ENCODE assay signal across 13 cellular contexts in genomic region chr5:132059043-132059695, GRCh38. TPM values are rescaled to one million over a fixed set of nuclear protein-coding genes. Genes with fewer than 3 reads are reported as not detected.
A peak's percentile ranks its signal among the peaks of the same experiment; 100 is the strongest.
DNase-seq lines count a peak whose midpoint lies in the region; ATAC-seq and TF ChIP-seq lines count a peak whose summit lies in the region.
"Had no signal": no experiment of that assay in that cellular context is flagged by ENCODE, and none has a peak within 500 bp of the region (broad histone marks: within the 10 kb centered on the region; RNA-seq: fewer than 3 reads in every experiment).

No MANE protein-coding gene starts in this region.

- intact Hi-C loops in MCF 10A (cut with micrococcal nuclease), result no loop called here

- no peak overlapping the region for H2AFZ ChIP-seq in MM.1S (ENCODE audit: low read length)

- H4K20me1 ChIP-seq in MM.1S (ENCODE audit: insufficient read depth, low read length), result no peaks in the 10 kb centered on the region

- peak; percentile 26 for DNase-seq in Jurkat, Clone E6-1 (ENCODE audit: low read depth, low spot score)
- DNase-seq in activated CD8-positive, alpha-beta T cell treated with anti-CD3 and anti-CD28 coated beads, Interleukin-2, amount 10 ng/mL, durations not matched to agents 7 days and 5 days, result peak; percentile 61
- peak in 2 of 3 experiments; percentile 41 to 55 for DNase-seq in effector memory CD8-positive, alpha-beta T cell
- DNase-seq in stimulated activated effector memory CD8-positive, alpha-beta T cell treated with anti-CD3 and anti-CD28 coated beads, Interleukin-12 subunit alpha, Interleukin-12 subunit beta, amount 100 ng/mL, for 72 hours (ENCODE audit: low spot score in 2 of 2), result peak in 1 of 2 donors; percentile 49
- DNase-seq in MM.1S, result no peak
- no peak for DNase-seq in MCF 10A (ENCODE audit: unreplicated experiment)
- DNase-seq: DMS153, NCI-H2171 treated with DMSO at 0.1 percent for 48 hours had no signal

- peak; percentile 34 for ATAC-seq in activated CD8-positive, alpha-beta T cell treated with anti-CD3 and anti-CD28 coated beads, Interleukin-2, amount 10 ng/mL, durations not matched to agents 7 days and 5 days
- peak; percentile 51 for ATAC-seq in effector memory CD8-positive, alpha-beta T cell (replicated peaks)
- ATAC-seq in stimulated activated effector memory CD8-positive, alpha-beta T cell treated with anti-CD3 and anti-CD28 coated beads, Interleukin-12 subunit alpha, Interleukin-12 subunit beta, amount 100 ng/mL, for 72 hours, result peak; percentile 40
- no peak for ATAC-seq in stimulated activated memory B cell treated with anti-CD40 and anti-IgM and Interleukin-4, amounts not matched to agents 10 μg/mL and 1 μg/mL and 100 μg/mL, for 72 hours
- ATAC-seq: Panc1 had no signal

- H3K27me3 Mint-ChIP-seq in activated CD8-positive, alpha-beta T cell treated with anti-CD3 and anti-CD28 coated beads, Interleukin-2, amount 10 ng/mL, durations not matched to agents 7 days and 5 days (ENCODE audit: low read depth), result peaks cover 2% of the 10 kb centered on the region
- no peaks in the 10 kb centered on the region for H3K27me3 Mint-ChIP-seq in effector memory CD8-positive, alpha-beta T cell
- H3K27me3 Mint-ChIP-seq in MCF 10A (ENCODE audit: insufficient read depth, unreplicated experiment), result no peaks in the 10 kb centered on the region
- H3K27me3 Mint-ChIP-seq in stimulated activated memory B cell treated with anti-CD40 and anti-IgM and Interleukin-4, amounts not matched to agents 10 μg/mL and 1 μg/mL and 100 μg/mL, for 72 hours, result peaks cover 16% of the 10 kb centered on the region

- no peak overlapping the region for H3K27ac ChIP-seq in MM.1S (ENCODE audit: low read length)
- H3K27ac ChIP-seq: esophagus muscularis mucosa had no signal

- no peaks in the 10 kb centered on the region for H3K9me2 ChIP-seq in MM.1S (replicated peaks; ENCODE audit: insufficient read depth, low read length)

- TF ChIP-seq CTCF in MM.1S (IDR thresholded peaks at IDR 0.05; ENCODE audit: low read length) (no peak), MCF 10A (IDR thresholded peaks at IDR 0.05; ENCODE audit: unreplicated experiment) (no peak)

- no peaks in the 10 kb centered on the region for H3K79me2 ChIP-seq in MM.1S (ENCODE audit: low read length)

- peaks cover 83% of the 10 kb centered on the region for H3K4me1 Mint-ChIP-seq in activated CD8-positive, alpha-beta T cell treated with anti-CD3 and anti-CD28 coated beads, Interleukin-2, amount 10 ng/mL, durations not matched to agents 7 days and 5 days (ENCODE audit: low read depth)
- H3K4me1 Mint-ChIP-seq in effector memory CD8-positive, alpha-beta T cell (ENCODE audit: low read depth in 2 of 2), result peaks cover 22 to 61% of the 10 kb centered on the region in 2 donors
- peaks cover 73% of the 10 kb centered on the region for H3K4me1 Mint-ChIP-seq in stimulated activated effector memory CD8-positive, alpha-beta T cell treated with anti-CD3 and anti-CD28 coated beads, Interleukin-12 subunit alpha, Interleukin-12 subunit beta, amount 100 ng/mL, for 72 hours
- H3K4me1 Mint-ChIP-seq in MCF 10A (ENCODE audit: insufficient read depth, unreplicated experiment), result no peaks in the 10 kb centered on the region
- peaks cover 15% of the 10 kb centered on the region for H3K4me1 Mint-ChIP-seq in stimulated activated memory B cell treated with anti-CD40 and anti-IgM and Interleukin-4, amounts not matched to agents 10 μg/mL and 1 μg/mL and 100 μg/mL, for 72 hours
- H3K4me1 Mint-ChIP-seq: nephron had no signal

- BruUV-seq in MCF 10A (replicated peaks; lab: Mats Ljungman, UMichigan), result no TSS peak

- H3K27ac Mint-ChIP-seq in activated CD8-positive, alpha-beta T cell treated with anti-CD3 and anti-CD28 coated beads, Interleukin-2, amount 10 ng/mL, durations not matched to agents 7 days and 5 days, result peak overlapping the region; percentile 72
- H3K27ac Mint-ChIP-seq in effector memory CD8-positive, alpha-beta T cell, result peak overlapping the region; percentile 9 to 80
- H3K27ac Mint-ChIP-seq in stimulated activated effector memory CD8-positive, alpha-beta T cell treated with anti-CD3 and anti-CD28 coated beads, Interleukin-12 subunit alpha, Interleukin-12 subunit beta, amount 100 ng/mL, for 72 hours, result peak overlapping the region; percentile 58
- H3K27ac Mint-ChIP-seq in MCF 10A (ENCODE audit: low read depth, unreplicated experiment), result no peak overlapping the region
- no peak overlapping the region for H3K27ac Mint-ChIP-seq in stimulated activated memory B cell treated with anti-CD40 and anti-IgM and Interleukin-4, amounts not matched to agents 10 μg/mL and 1 μg/mL and 100 μg/mL, for 72 hours
- H3K27ac Mint-ChIP-seq: IgD-negative memory B cell, nephron had no signal

- no peak overlapping the region for H3K9ac ChIP-seq in MM.1S (ENCODE audit: low read length)

- H3K36me3 ChIP-seq in MM.1S (replicated peaks; ENCODE audit: insufficient read depth, low read length), result no peaks in the 10 kb centered on the region
- H3K36me3 ChIP-seq: esophagus muscularis mucosa had no signal

- no peaks in the 10 kb centered on the region for H3K9me3 Mint-ChIP-seq in activated CD8-positive, alpha-beta T cell treated with anti-CD3 and anti-CD28 coated beads, Interleukin-2, amount 10 ng/mL, durations not matched to agents 7 days and 5 days (ENCODE audit: insufficient read depth)
- no peaks in the 10 kb centered on the region for H3K9me3 Mint-ChIP-seq in effector memory CD8-positive, alpha-beta T cell
- H3K9me3 Mint-ChIP-seq in stimulated activated effector memory CD8-positive, alpha-beta T cell treated with anti-CD3 and anti-CD28 coated beads, Interleukin-12 subunit alpha, Interleukin-12 subunit beta, amount 100 ng/mL, for 72 hours, result no peaks in the 10 kb centered on the region
- H3K9me3 Mint-ChIP-seq in MCF 10A (ENCODE audit: unreplicated experiment), result no peaks in the 10 kb centered on the region
- H3K9me3 Mint-ChIP-seq in stimulated activated memory B cell treated with anti-CD40 and anti-IgM and Interleukin-4, amounts not matched to agents 10 μg/mL and 1 μg/mL and 100 μg/mL, for 72 hours, result no peaks in the 10 kb centered on the region
- H3K9me3 Mint-ChIP-seq: IgD-negative memory B cell, nephron had no signal

- H3K27me3 ChIP-seq in MM.1S (replicated peaks; ENCODE audit: insufficient read depth, low read length), result no peaks in the 10 kb centered on the region
- H3K27me3 ChIP-seq: esophagus muscularis mucosa had no signal

- no peak overlapping the region for H3K4me3 Mint-ChIP-seq in activated CD8-positive, alpha-beta T cell treated with anti-CD3 and anti-CD28 coated beads, Interleukin-2, amount 10 ng/mL, durations not matched to agents 7 days and 5 days
- H3K4me3 Mint-ChIP-seq in effector memory CD8-positive, alpha-beta T cell, result peak overlapping the region in 1 of 2 donors; percentile 1
- no peak overlapping the region for H3K4me3 Mint-ChIP-seq in stimulated activated effector memory CD8-positive, alpha-beta T cell treated with anti-CD3 and anti-CD28 coated beads, Interleukin-12 subunit alpha, Interleukin-12 subunit beta, amount 100 ng/mL, for 72 hours
- no peak overlapping the region for H3K4me3 Mint-ChIP-seq in MCF 10A (ENCODE audit: unreplicated experiment)
- no peak overlapping the region for H3K4me3 Mint-ChIP-seq in stimulated activated memory B cell treated with anti-CD40 and anti-IgM and Interleukin-4, amounts not matched to agents 10 μg/mL and 1 μg/mL and 100 μg/mL, for 72 hours
- H3K4me3 Mint-ChIP-seq: IgD-negative memory B cell, nephron had no signal

- H3K4me2 ChIP-seq in MM.1S (ENCODE audit: low read depth, low read length), result no peak overlapping the region

- no peak overlapping the region for H3K4me3 ChIP-seq in Jurkat, Clone E6-1 (ENCODE audit: low read length)
- no peak overlapping the region for H3K4me3 ChIP-seq in MM.1S (ENCODE audit: low read length)
- H3K4me3 ChIP-seq: esophagus muscularis mucosa had no signal

- H3K36me3 Mint-ChIP-seq in activated CD8-positive, alpha-beta T cell treated with anti-CD3 and anti-CD28 coated beads, Interleukin-2, amount 10 ng/mL, durations not matched to agents 7 days and 5 days (ENCODE audit: low read depth), result no peaks in the 10 kb centered on the region
- H3K36me3 Mint-ChIP-seq in effector memory CD8-positive, alpha-beta T cell (ENCODE audit: insufficient read depth), result peaks cover 22% of the 10 kb centered on the region
- H3K36me3 Mint-ChIP-seq in stimulated activated effector memory CD8-positive, alpha-beta T cell treated with anti-CD3 and anti-CD28 coated beads, Interleukin-12 subunit alpha, Interleukin-12 subunit beta, amount 100 ng/mL, for 72 hours, result peaks cover 18% of the 10 kb centered on the region
- no peaks in the 10 kb centered on the region for H3K36me3 Mint-ChIP-seq in MCF 10A (ENCODE audit: insufficient read depth, unreplicated experiment)
- H3K36me3 Mint-ChIP-seq in stimulated activated memory B cell treated with anti-CD40 and anti-IgM and Interleukin-4, amounts not matched to agents 10 μg/mL and 1 μg/mL and 100 μg/mL, for 72 hours, result no peaks in the 10 kb centered on the region
- H3K36me3 Mint-ChIP-seq: IgD-negative memory B cell had no signal

- H3F3A ChIP-seq in MM.1S (ENCODE audit: insufficient read depth, low read length), result no peaks in the 10 kb centered on the region

- no peaks in the 10 kb centered on the region; the same call in 1 of the 2 replicates for H3K4me1 ChIP-seq in MM.1S (ENCODE audit: low read length)
- H3K4me1 ChIP-seq: esophagus muscularis mucosa had no signal

- H3K9me3 ChIP-seq in MM.1S (replicated peaks; ENCODE audit: insufficient read depth, low read length), result no peaks in the 10 kb centered on the region
- H3K9me3 ChIP-seq: esophagus muscularis mucosa had no signal

- POLR2A ChIA-PET in activated CD8-positive, alpha-beta T cell treated with anti-CD3 and anti-CD28 coated beads, Interleukin-2, amount 10 ng/mL, durations not matched to agents 7 days and 5 days (lab: Charles Lee), result interaction anchor here (0.6 kb wide), 1 partner anchor 263 kb away, joined by 3 read pairs; no protein-coding TSS in a partner anchor
- POLR2A ChIA-PET in MCF 10A (lab: Yijun Ruan, JAX), result interaction anchor here (0.5 kb wide), 1 partner anchor 249 kb away, joined by 3 read pairs; no protein-coding TSS in a partner anchor

- CTCF ChIA-PET in activated CD8-positive, alpha-beta T cell treated with anti-CD3 and anti-CD28 coated beads, Interleukin-2, amount 10 ng/mL, durations not matched to agents 7 days and 5 days (lab: Charles Lee), result interaction anchor here (1.1 kb wide), 1 partner anchor 121 kb away, joined by 3 read pairs; no protein-coding TSS in a partner anchor
- CTCF ChIA-PET in MCF 10A (lab: Yijun Ruan, JAX), result interaction anchor here (0.5 to 1.1 kb wide), 5 partner anchors 29 to 761 kb away, joined by 3 to 4 read pairs (median 4); no protein-coding TSS in a partner anchor

RNA-seq across cellular contexts. Expression of gene IL3, which starts 1.3 kb away (rescaled TPM):
- not detected for polyA plus RNA-seq in Jurkat, Clone E6-1 (2012; ENCODE audit: insufficient read depth, insufficient read length)
- not detected for total RNA-seq in activated CD8-positive, alpha-beta T cell treated with anti-CD3 and anti-CD28 coated beads, Interleukin-2, amount 10 ng/mL, durations not matched to agents 7 days and 5 days
- total RNA-seq in MCF 10A (2022), result not detected in 2 replicates
- total RNA-seq: esophagus muscularis mucosa had no signal
- polyA plus RNA-seq: IgD-negative memory B cell had no signal

RNA-seq across cellular contexts. Expression of gene CSF2, which starts 14.4 kb away (rescaled TPM):
- not detected for polyA plus RNA-seq in Jurkat, Clone E6-1 (2012; ENCODE audit: insufficient read depth, insufficient read length)
- under 1 TPM; 0.55 to 0.61 TPM for total RNA-seq in activated CD8-positive, alpha-beta T cell treated with anti-CD3 and anti-CD28 coated beads, Interleukin-2, amount 10 ng/mL, durations not matched to agents 7 days and 5 days
- total RNA-seq in MCF 10A (2022), result not detected in 2 replicates
- total RNA-seq: esophagus muscularis mucosa had no signal
- polyA plus RNA-seq: IgD-negative memory B cell had no signal

RNA-seq across cellular contexts. Expression of gene ACSL6, which starts 47.7 kb away (rescaled TPM):
- 8.5 TPM for polyA plus RNA-seq in Jurkat, Clone E6-1 (2012; ENCODE audit: insufficient read depth, insufficient read length)
- total RNA-seq in activated CD8-positive, alpha-beta T cell treated with anti-CD3 and anti-CD28 coated beads, Interleukin-2, amount 10 ng/mL, durations not matched to agents 7 days and 5 days, result 10 to 100 TPM; 20.8 to 21.5 TPM
- total RNA-seq in MCF 10A (2022), result not detected in 2 replicates

Comparison
In these comparisons a context has a peak if more than half of its experiments do, and no peak if none do; other contexts are left out.
1. DNase-seq: peak in Jurkat, Clone E6-1 (single experiment), activated CD8-positive, alpha-beta T cell treated with anti-CD3 and anti-CD28 coated beads, Interleukin-2, amount 10 ng/mL, durations not matched to agents 7 days and 5 days (single experiment) and effector memory CD8-positive, alpha-beta T cell (2 of 3); none in MM.1S (single experiment) and MCF 10A (single experiment).
2. H3K27ac Mint-ChIP-seq: peak in activated CD8-positive, alpha-beta T cell treated with anti-CD3 and anti-CD28 coated beads, Interleukin-2, amount 10 ng/mL, durations not matched to agents 7 days and 5 days (single experiment), effector memory CD8-positive, alpha-beta T cell (2 of 2) and stimulated activated effector memory CD8-positive, alpha-beta T cell treated with anti-CD3 and anti-CD28 coated beads, Interleukin-12 subunit alpha, Interleukin-12 subunit beta, amount 100 ng/mL, for 72 hours (single experiment); none in MCF 10A (single experiment) and stimulated activated memory B cell treated with anti-CD40 and anti-IgM and Interleukin-4, amounts not matched to agents 10 μg/mL and 1 μg/mL and 100 μg/mL, for 72 hours (single experiment).
3. RNA of gene ACSL6, which starts 47.7 kb away (total RNA-seq): 20.8 to 21.5 TPM in activated CD8-positive, alpha-beta T cell treated with anti-CD3 and anti-CD28 coated beads, Interleukin-2, amount 10 ng/mL, durations not matched to agents 7 days and 5 days; not detected in MCF 10A; every median in the first group is over 10 times any median in the second.